1 cellular context compared by ENCODE assay signal in the genomic region with DNA sequence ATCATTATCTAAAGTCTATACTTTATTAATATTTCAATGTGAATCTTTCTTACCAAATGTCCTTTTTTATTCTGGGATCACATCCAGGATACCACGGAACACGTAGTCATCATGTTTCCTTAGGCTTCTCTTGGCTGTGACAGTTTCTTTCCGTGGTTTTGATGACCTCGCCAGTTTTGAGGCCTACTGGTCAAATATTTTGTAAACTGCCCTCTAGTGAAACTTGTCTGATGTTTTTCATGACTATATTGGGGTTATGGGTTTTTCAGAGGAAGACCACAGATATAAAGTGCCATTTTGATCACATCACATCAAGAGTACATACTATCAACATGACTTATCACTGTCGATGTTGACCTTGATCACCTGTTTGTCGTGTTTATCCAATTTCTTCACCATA.
TF ChIP-seq lines count a peak whose summit lies in the region.

No MANE protein-coding gene starts in this region.

TF ChIP-seq in liver, 16 proteins besides CTCF, POLR2A, EP300 and RAD21:
- TF ChIP-seq JUND (IDR thresholded peaks at IDR 0.05) (peak in 1 of 2 donors; percentile 52), NR2F2 (IDR thresholded peaks at IDR 0.05) (no peak), HNF4A (conservative IDR thresholded peaks at IDR 0.05) (peak in 1 of 2 donors; percentile 8)
TF ChIP-seq in liver: peak in this region for 2.
